In the genomic region with DNA sequence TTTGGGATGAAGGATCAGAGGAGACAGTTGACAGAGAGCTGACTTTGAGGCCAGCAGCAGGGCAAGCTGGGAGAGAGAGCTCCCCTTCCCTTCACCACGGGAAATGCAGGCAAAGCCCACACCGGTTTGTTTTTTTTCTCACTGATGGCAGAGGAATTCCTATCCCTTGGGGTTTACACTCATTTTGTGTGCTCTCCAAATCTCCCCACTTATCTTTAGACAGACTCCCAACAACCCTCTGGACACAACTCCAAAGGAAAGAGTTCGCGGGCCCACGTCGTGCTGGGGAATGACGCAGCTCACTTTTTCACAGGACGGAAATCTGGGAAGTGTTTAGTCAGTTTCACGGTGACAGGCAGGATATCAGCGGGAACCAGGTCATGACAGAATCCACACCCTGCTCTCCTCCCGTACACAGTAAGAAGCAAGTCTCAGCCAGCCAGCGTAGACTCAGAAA, we compare ENCODE assay signal across 8 cellular contexts.
DNase-seq lines count a peak whose midpoint lies in the region; ATAC-seq, FAIRE-seq and TF ChIP-seq lines count a peak whose summit lies in the region.

No MANE protein-coding gene starts in this region.

- peak overlapping the region; percentile 61 for H3K27ac ChIP-seq in vagina

- no peaks in the 10 kb centered on the region for H3K4me1 ChIP-seq in endocrine pancreas (ENCODE audit: control insufficient read depth, insufficient read depth, low read length)
- peaks cover 16% of the 10 kb centered on the region for H3K4me1 ChIP-seq in vagina

- intact Hi-C loops in Right ventricle myocardium inferior (cut with DNase I) (no loop called here), cardiac septum (cut with DNase I) (loop anchor here (10.0 kb wide), 1 partner anchor 145 kb away; no protein-coding TSS in a partner anchor), vagina (cut with DNase I) (loop anchor here (10.0 kb wide), 1 partner anchor 385 kb away; no protein-coding TSS in a partner anchor)

- no peak overlapping the region for H3K9ac ChIP-seq in endocrine pancreas (ENCODE audit: control insufficient read depth, insufficient read depth, low read length)

- peak in 1 of 3 experiments; percentile 18 for TF ChIP-seq CTCF in vagina (IDR thresholded peaks at IDR 0.05)

- no peak for DNase-seq in Right ventricle myocardium inferior (ENCODE audit: missing footprints)
- DNase-seq in cardiac septum (ENCODE audit: low spot score) = no peak
- peak; percentile 39 for DNase-seq in mucosa of gallbladder (ENCODE audit: low spot score)
- DNase-seq in vagina (ENCODE audit: extremely low spot score in 2 of 2) = no peak
- no peak for DNase-seq in GM12891 (ENCODE audit: insufficient read length, low spot score)
- no peak for DNase-seq in HK-2 (ENCODE audit: unreplicated experiment)

- no peak for FAIRE-seq in GM12891 (lab: Jason Lieb, UNC)

- H3K4me3 ChIP-seq in endocrine pancreas (ENCODE audit: control insufficient read depth, insufficient read depth, low read length) (peak overlapping the region; percentile 53), vagina (peak overlapping the region; percentile 32 to 38)

- no peak for TF ChIP-seq POLR2A in vagina (IDR thresholded peaks at IDR 0.05)
- no peak for TF ChIP-seq POLR2A in GM12891 (IDR thresholded peaks at IDR 0.05; ENCODE audit: low read depth, low read length)

- H3K27me3 ChIP-seq in endocrine pancreas (ENCODE audit: control insufficient read depth, insufficient read depth, low read length) (peaks cover 2% of the 10 kb centered on the region), vagina (no peaks in the 10 kb centered on the region)

- ATAC-seq in Right ventricle myocardium inferior (peak; percentile 94), GM21381 (IDR thresholded peaks at IDR 0.05; ENCODE audit: unreplicated experiment) (no peak)

- H3K36me3 ChIP-seq in endocrine pancreas (ENCODE audit: control insufficient read depth, insufficient read depth, low read length) = no peaks in the 10 kb centered on the region
- no peaks in the 10 kb centered on the region for H3K36me3 ChIP-seq in vagina

- no peaks in the 10 kb centered on the region for H3K9me3 ChIP-seq in endocrine pancreas (ENCODE audit: control insufficient read depth, low read length)
- H3K9me3 ChIP-seq in vagina = no peaks in the 10 kb centered on the region

TF ChIP-seq in GM12891, 5 proteins besides CTCF, POLR2A, EP300 and RAD21:
- TF ChIP-seq POLR2AphosphoS5 (IDR thresholded peaks at IDR 0.05; ENCODE audit: low read depth, low read length) = no peak
- TF ChIP-seq TAF1 (IDR thresholded peaks at IDR 0.05; ENCODE audit: low read depth, low read length) = no peak
- no peak for TF ChIP-seq SPI1 (IDR thresholded peaks at IDR 0.05; ENCODE audit: low read depth, low read length)
- TF ChIP-seq PAX5 (IDR thresholded peaks at IDR 0.05; ENCODE audit: insufficient read depth, low read length, severe bottlenecking) = no peak
- TF ChIP-seq POU2F2 (IDR thresholded peaks at IDR 0.05; ENCODE audit: low read depth, low read length) = no peak
